ENCODE assay signal across 23 cellular contexts in genomic region chr10:132698211-132698751, GRCh38.
DNase-seq lines count a peak whose midpoint lies in the region; ATAC-seq and TF ChIP-seq lines count a peak whose summit lies in the region.
"Had no signal": no experiment of that assay in that cellular context is flagged by ENCODE, and none has a peak within 500 bp of the region (broad histone marks: within the 10 kb centered on the region; RNA-seq: fewer than 3 reads in every experiment).

No MANE protein-coding gene starts in this region.

- H2BK12ac ChIP-seq in H9 (ENCODE audit: insufficient read length, low read depth, low read length): no peak overlapping the region

- no peak overlapping the region for H4K91ac ChIP-seq in H9 (ENCODE audit: insufficient read length, low read depth, low read length)

- H3K36me3 ChIP-seq in left lung (peaks cover 0 to 34% of the 10 kb centered on the region in 2 donors), spleen (peaks cover 0 to 76% (median 22%) of the 10 kb centered on the region in 6 donors)
- H3K36me3 ChIP-seq: vagina had no signal

- peaks cover 2% of the 10 kb centered on the region; the same call in 1 of the 2 replicates for H3K27me3 Mint-ChIP-seq in H9 (ENCODE audit: low read depth)
- no peaks in the 10 kb centered on the region for H3K27me3 Mint-ChIP-seq in activated T-cell treated with anti-CD3 and anti-CD28 coated beads, Interleukin-2, amount 50 U/mL, for 4 hours (ENCODE audit: low read depth)
- H3K27me3 Mint-ChIP-seq: activated CD8-positive, alpha-beta T cell treated with anti-CD3 and anti-CD28 coated beads for 36 hours had no signal

- no peak overlapping the region for H4K5ac ChIP-seq in H9 (ENCODE audit: insufficient read length, low read depth, low read length)

- no peak for TF ChIP-seq CTCF in H9 (conservative IDR thresholded peaks at IDR 0.05)
- no peak for TF ChIP-seq CTCF in left lung (IDR thresholded peaks at IDR 0.05)
- TF ChIP-seq CTCF in spleen (IDR thresholded peaks at IDR 0.05 in 8 of 11, conservative IDR thresholded peaks at IDR 0.05 in 3 of 11): no peak

- DNase-seq in H9 (peak; percentile 23), cerebellum (ENCODE audit: low spot score) (peak; percentile 38), left lung (peak; percentile 21 to 52), spleen (peak; percentile 69), HUDEP-2 (lab: John Stamatoyannopoulos, UW; ENCODE audit: unreplicated experiment in 76 of 76) (no peak), NCI-H187 treated with DMSO at 0.1 percent for 48 hours (lab: John Stamatoyannopoulos, UW) (no peak)
- no peak for DNase-seq in activated T-cell treated with anti-CD3 and anti-CD28 coated beads, Interleukin-2, amount 50 U/mL, for 4 hours
- DNase-seq: activated CD4-positive, alpha-beta T cell treated with anti-CD3 and anti-CD28 coated beads for 1 hour; activated CD8-positive, alpha-beta T cell treated with anti-CD3 and anti-CD28 coated beads for 36 hours; activated gamma-delta T cell treated with Interleukin-2 at 50 U/mL for 16 hours; activated T-cell treated with anti-CD3 and anti-CD28 coated beads for 4 hours; brain microvascular endothelial cell; Calu3; cortex of kidney; EL; NCI-H2171 treated with DMSO at 0.1 percent for 48 hours; NCI-H526; nucleus accumbens; stimulated activated CD4-positive, alpha-beta T cell treated with anti-CD3 and anti-CD28 coated beads, Interleukin-2, amount 100 ng/mL, for 48 hours had no signal

- no peaks in the 10 kb centered on the region for H3K4me1 ChIP-seq in H9 (ENCODE audit: insufficient read depth, low read length)
- no peaks in the 10 kb centered on the region for H3K4me1 ChIP-seq in left lung
- peaks cover 0 to 36% (median 20%) of the 10 kb centered on the region in 6 donors for H3K4me1 ChIP-seq in spleen

- no peak overlapping the region for H3T11ph ChIP-seq in H9 (ENCODE audit: low read length)

- H2AK5ac ChIP-seq in H9 (ENCODE audit: insufficient read length, low read length): no peak overlapping the region

- peaks cover 0 to 3% of the 10 kb centered on the region in 2 experiments; a peak in 1 of 4 replicates for H3K4me1 Mint-ChIP-seq in H9
- no peaks in the 10 kb centered on the region for H3K4me1 Mint-ChIP-seq in activated T-cell treated with anti-CD3 and anti-CD28 coated beads, Interleukin-2, amount 50 U/mL, for 4 hours (ENCODE audit: low read depth)
- H3K4me1 Mint-ChIP-seq: stimulated activated effector memory CD8-positive, alpha-beta T cell treated with anti-CD3 and anti-CD28 coated beads, Interleukin-12 subunit alpha, Interleukin-12 subunit beta, amount 100 ng/mL, for 72 hours had no signal

- intact Hi-C loops in left lung (cut with DNase I): no loop called here
- intact Hi-C loops in spleen (cut with DNase I; ENCODE audit: low total_unique reads): no loop called here

- no peak overlapping the region for H3K4me2 ChIP-seq in H9 (ENCODE audit: insufficient read depth, insufficient read length, low read length)

- H2BK120ac ChIP-seq in H9 (ENCODE audit: low read depth, low read length, poor library complexity, severe bottlenecking): no peak overlapping the region

- ATAC-seq in left lung: no peak
- no peak for ATAC-seq in activated T-cell treated with anti-CD3 and anti-CD28 coated beads, Interleukin-2, amount 50 U/mL, for 4 hours
- ATAC-seq: activated CD8-positive, alpha-beta T cell treated with anti-CD3 and anti-CD28 coated beads for 36 hours; Panc1; stimulated activated effector memory CD8-positive, alpha-beta T cell treated with anti-CD3 and anti-CD28 coated beads, Interleukin-12 subunit alpha, Interleukin-12 subunit beta, amount 100 ng/mL, for 72 hours had no signal

- no peak overlapping the region for H3K4me3 Mint-ChIP-seq in H9
- H3K4me3 Mint-ChIP-seq in activated T-cell treated with anti-CD3 and anti-CD28 coated beads, Interleukin-2, amount 50 U/mL, for 4 hours: no peak overlapping the region
- H3K4me3 Mint-ChIP-seq: activated CD8-positive, alpha-beta T cell treated with anti-CD3 and anti-CD28 coated beads for 36 hours; stimulated activated effector memory CD8-positive, alpha-beta T cell treated with anti-CD3 and anti-CD28 coated beads, Interleukin-12 subunit alpha, Interleukin-12 subunit beta, amount 100 ng/mL, for 72 hours had no signal

- H3K79me1 ChIP-seq in H9 (ENCODE audit: insufficient read depth, low read depth, low read length, poor library complexity, severe bottlenecking): no peaks in the 10 kb centered on the region

- no peak overlapping the region for H3K23ac ChIP-seq in H9 (ENCODE audit: insufficient read length, low read depth, low read length)

- H3K23me2 ChIP-seq in H9 (ENCODE audit: insufficient read length, low read depth, low read length, poor library complexity, severe bottlenecking): no peaks in the 10 kb centered on the region

- WGBS in H9 (ENCODE audit: extremely low coverage, insufficient read length, low lambda C conversion rate): no CpG with 5 or more reads among the region's 24 CpGs
- WGBS in spleen, 5 donors: 84 to 89% (median 86%) methylated on average over 24 of the region's 24 CpGs

- no peak overlapping the region for H2BK15ac ChIP-seq in H9 (ENCODE audit: low read depth, low read length)

- H3K4me3 ChIP-seq in left lung (no peak overlapping the region), spleen (no peak overlapping the region)
- H3K4me3 ChIP-seq: vagina had no signal

- H3K79me2 ChIP-seq in H9 (ENCODE audit: insufficient read depth, low read length): no peaks in the 10 kb centered on the region

- H2BK20ac ChIP-seq in H9 (ENCODE audit: low read depth, low read length, poor library complexity, severe bottlenecking): no peak overlapping the region

- no peak overlapping the region for H3K4ac ChIP-seq in H9 (ENCODE audit: low read depth, low read length)

- H3K9me3 Mint-ChIP-seq in H9: peaks cover 10 to 20% of the 10 kb centered on the region in 2 experiments; a peak in 4 of 5 replicates
- peaks cover 16% of the 10 kb centered on the region for H3K9me3 Mint-ChIP-seq in activated T-cell treated with anti-CD3 and anti-CD28 coated beads, Interleukin-2, amount 50 U/mL, for 4 hours
- H3K9me3 Mint-ChIP-seq: activated CD8-positive, alpha-beta T cell treated with anti-CD3 and anti-CD28 coated beads for 36 hours had no signal

- H3K9me3 ChIP-seq in H9 (ENCODE audit: control insufficient read depth, low read depth, low read length) (no peaks in the 10 kb centered on the region), left lung (peaks cover 0 to 6% of the 10 kb centered on the region in 2 donors), spleen (peaks cover 0 to 22% (median 9%) of the 10 kb centered on the region in 8 donors)
- H3K9me3 ChIP-seq: vagina had no signal

- no peak overlapping the region for H3K14ac ChIP-seq in H9 (ENCODE audit: insufficient read depth, low read length)

- H3K56ac ChIP-seq in H9 (ENCODE audit: insufficient read length, low read depth, low read length): no peak overlapping the region

- H3K27me3 ChIP-seq in H9 (ENCODE audit: insufficient read depth, low read length) (no peaks in the 10 kb centered on the region), left lung (no peaks in the 10 kb centered on the region), spleen (replicated peaks in 1 of 7) (no peaks in the 10 kb centered on the region)
- H3K27me3 ChIP-seq: brain microvascular endothelial cell, vagina had no signal

- H2BK5ac ChIP-seq in H9 (ENCODE audit: insufficient read length, low read length): no peak overlapping the region

- TF ChIP-seq POLR2A in spleen (IDR thresholded peaks at IDR 0.05): no peak

- peak overlapping the region in 2 of 3 experiments; percentile 29 to 90; a peak in 3 of 7 replicates for H3K27ac Mint-ChIP-seq in H9
- H3K27ac Mint-ChIP-seq: activated CD8-positive, alpha-beta T cell treated with anti-CD3 and anti-CD28 coated beads for 36 hours; stimulated activated effector memory CD8-positive, alpha-beta T cell treated with anti-CD3 and anti-CD28 coated beads, Interleukin-12 subunit alpha, Interleukin-12 subunit beta, amount 100 ng/mL, for 72 hours had no signal

- no peaks in the 10 kb centered on the region for H4K20me1 ChIP-seq in H9 (ENCODE audit: control insufficient read depth, insufficient read depth, insufficient read length)

- no peak overlapping the region for H3K18ac ChIP-seq in H9 (ENCODE audit: insufficient read length, low read depth, low read length)

- H2AFZ ChIP-seq in H9 (ENCODE audit: low read length): no peak overlapping the region

- no peak overlapping the region for H4K8ac ChIP-seq in H9 (replicated peaks; ENCODE audit: insufficient read length, low read depth, low read length)

- peaks cover 0 to 2% (median 2%) of the 10 kb centered on the region in 3 experiments; a peak in 2 of 7 replicates for H3K36me3 Mint-ChIP-seq in H9 (ENCODE audit: insufficient read depth in 1 of 3, low read depth in 3 of 3)
- peaks cover 19% of the 10 kb centered on the region for H3K36me3 Mint-ChIP-seq in activated T-cell treated with anti-CD3 and anti-CD28 coated beads, Interleukin-2, amount 50 U/mL, for 4 hours (ENCODE audit: insufficient read depth)

- H3K9ac ChIP-seq in H9 (ENCODE audit: extremely low read depth, insufficient read length, low read length): no peak overlapping the region

- H3K27ac ChIP-seq in H9 (ENCODE audit: insufficient read length, low read depth, low read length): no peak overlapping the region
- H3K27ac ChIP-seq in left lung: no peak overlapping the region
- peak overlapping the region in 7 of 8 donors; percentile 43 to 84 (median 78) for H3K27ac ChIP-seq in spleen
- H3K27ac ChIP-seq: brain microvascular endothelial cell, C4-2B, vagina had no signal

Comparison
In these comparisons a context has a peak if more than half of its experiments do, and no peak if none do; other contexts are left out.
1. DNase-seq: peak in H9 (single experiment), cerebellum (single experiment), left lung (2 of 2) and spleen (single experiment); none in HUDEP-2 (0 of 76), activated T-cell treated with anti-CD3 and anti-CD28 coated beads, Interleukin-2, amount 50 U/mL, for 4 hours (single experiment) and NCI-H187 treated with DMSO at 0.1 percent for 48 hours (single experiment).
2. H3K27ac ChIP-seq: peak in spleen (7 of 8); none in H9 (single experiment) and left lung (0 of 2).